12 cellular contexts compared by ENCODE assay signal in the genomic region with DNA sequence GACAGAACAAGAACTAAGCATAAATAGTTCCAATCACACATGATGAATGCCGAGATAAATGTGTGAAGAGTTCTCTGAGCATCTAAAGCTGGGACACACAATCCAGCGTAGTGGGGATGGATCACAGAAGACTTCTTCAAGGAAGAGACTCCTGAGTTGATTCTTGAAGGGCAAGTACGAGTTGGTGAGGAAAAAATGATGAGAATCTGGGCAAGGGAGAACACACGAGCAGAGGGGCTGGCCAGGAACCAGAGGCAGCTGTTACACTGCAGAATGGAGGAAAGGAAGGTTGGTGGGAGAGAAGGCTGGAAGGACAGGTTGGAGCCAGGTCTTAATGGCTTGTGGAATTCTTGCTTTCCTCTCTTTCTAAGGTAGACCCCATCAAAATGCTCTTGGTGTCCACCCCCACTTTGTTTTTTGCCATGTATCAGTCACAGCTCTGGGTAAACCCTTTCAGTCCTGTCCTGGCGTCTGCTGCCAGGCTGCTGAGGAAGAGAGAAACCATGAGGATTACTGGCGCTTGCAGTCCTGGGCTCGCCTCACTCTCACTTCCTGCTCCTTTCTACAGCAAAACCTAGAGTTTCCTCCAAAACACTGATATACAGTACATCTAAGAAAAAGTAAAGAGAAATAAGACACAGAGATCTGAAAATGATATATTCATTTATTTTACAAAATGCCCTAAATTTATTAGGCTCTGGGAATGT.
DNase-seq lines count a peak whose midpoint lies in the region; ATAC-seq and TF ChIP-seq lines count a peak whose summit lies in the region.
"Had no signal": no experiment of that assay in that cellular context is flagged by ENCODE, and none has a peak within 500 bp of the region (broad histone marks: within the 10 kb centered on the region; RNA-seq: fewer than 3 reads in every experiment).

No MANE protein-coding gene starts in this region.

- TF ChIP-seq CTCF in endothelial cell (IDR thresholded peaks at IDR 0.05; ENCODE audit: unreplicated experiment), result no peak

- H3K36me3 Mint-ChIP-seq in endothelial cell (ENCODE audit: low read depth, unreplicated experiment) (peaks cover 13% of the 10 kb centered on the region), T-helper 17 cell (ENCODE audit: low read depth) (peaks cover 16% of the 10 kb centered on the region)
- peaks cover 26% of the 10 kb centered on the region for H3K36me3 Mint-ChIP-seq in activated CD4-positive, alpha-beta memory T cell treated with anti-CD3 and anti-CD28 coated beads, Interleukin-2, amount 10 ng/mL, durations not matched to agents 7 days and 5 days (ENCODE audit: low read depth)

- DNase-seq in endothelial cell (ENCODE audit: low spot score) (no peak), T-helper 17 cell (no peak), NCI-H1105 (lab: John Stamatoyannopoulos, UW) (no peak), cerebellum (ENCODE audit: low spot score) (no peak)
- no peak for DNase-seq in activated CD4-positive, alpha-beta memory T cell treated with anti-CD3 and anti-CD28 coated beads, Interleukin-2, amount 10 ng/mL, durations not matched to agents 7 days and 5 days
- DNase-seq: activated CD4-positive, alpha-beta T cell treated with anti-CD3 and anti-CD28 coated beads, Interleukin-2, amount 50 U/mL, for 1 hour; COR-L47; kidney glomerular epithelial cell had no signal

- POLR2A ChIA-PET in activated CD4-positive, alpha-beta memory T cell treated with anti-CD3 and anti-CD28 coated beads, Interleukin-2, amount 10 ng/mL, durations not matched to agents 7 days and 5 days (lab: Charles Lee), result no interaction called here

- H3K9me3 Mint-ChIP-seq in endothelial cell (ENCODE audit: unreplicated experiment), result no peaks in the 10 kb centered on the region
- H3K9me3 Mint-ChIP-seq in activated CD4-positive, alpha-beta memory T cell treated with anti-CD3 and anti-CD28 coated beads, Interleukin-2, amount 10 ng/mL, durations not matched to agents 7 days and 5 days, result no peaks in the 10 kb centered on the region

- H3K27me3 Mint-ChIP-seq in endothelial cell (ENCODE audit: unreplicated experiment) (no peaks in the 10 kb centered on the region), T-helper 17 cell (no peaks in the 10 kb centered on the region)
- H3K27me3 Mint-ChIP-seq in activated CD4-positive, alpha-beta memory T cell treated with anti-CD3 and anti-CD28 coated beads, Interleukin-2, amount 10 ng/mL, durations not matched to agents 7 days and 5 days, result no peaks in the 10 kb centered on the region

- CTCF ChIA-PET in activated CD4-positive, alpha-beta memory T cell treated with anti-CD3 and anti-CD28 coated beads, Interleukin-2, amount 10 ng/mL, durations not matched to agents 7 days and 5 days (lab: Charles Lee), result no interaction called here

- no peaks in the 10 kb centered on the region for H3K9me3 ChIP-seq in T-helper 17 cell (ENCODE audit: control insufficient read depth, low read length, poor library complexity, severe bottlenecking)

- peak overlapping the region; percentile 65 for H3K27ac Mint-ChIP-seq in endothelial cell (ENCODE audit: unreplicated experiment)
- no peak overlapping the region for H3K27ac Mint-ChIP-seq in T-helper 17 cell
- no peak overlapping the region for H3K27ac Mint-ChIP-seq in activated CD4-positive, alpha-beta memory T cell treated with anti-CD3 and anti-CD28 coated beads, Interleukin-2, amount 10 ng/mL, durations not matched to agents 7 days and 5 days

- ATAC-seq in GM18867 (IDR thresholded peaks at IDR 0.05; ENCODE audit: unreplicated experiment) (peak; percentile 66), GM21528 (IDR thresholded peaks at IDR 0.05; ENCODE audit: low FRiP score, unreplicated experiment) (peak; percentile 97), HG03108 (IDR thresholded peaks at IDR 0.05; ENCODE audit: unreplicated experiment) (peak; percentile 92), T-helper 17 cell (no peak)
- ATAC-seq: Right ventricle myocardium inferior had no signal

- H3K4me1 Mint-ChIP-seq in endothelial cell (ENCODE audit: unreplicated experiment) (peaks cover 20% of the 10 kb centered on the region), T-helper 17 cell (peaks cover 20% of the 10 kb centered on the region)
- H3K4me1 Mint-ChIP-seq in activated CD4-positive, alpha-beta memory T cell treated with anti-CD3 and anti-CD28 coated beads, Interleukin-2, amount 10 ng/mL, durations not matched to agents 7 days and 5 days, result peaks cover 17% of the 10 kb centered on the region

- no peak overlapping the region for H3K4me3 Mint-ChIP-seq in endothelial cell (ENCODE audit: unreplicated experiment)
- no peak overlapping the region for H3K4me3 Mint-ChIP-seq in T-helper 17 cell
- H3K4me3 Mint-ChIP-seq in activated CD4-positive, alpha-beta memory T cell treated with anti-CD3 and anti-CD28 coated beads, Interleukin-2, amount 10 ng/mL, durations not matched to agents 7 days and 5 days, result no peak overlapping the region
